In genomic region chr10:5622186-5622585, GRCh38 we compare ENCODE assay signal across 16 cellular contexts.
"Had no signal": no experiment of that assay in that cellular context is flagged by ENCODE, and none has a peak within 500 bp of the region (broad histone marks: within the 10 kb centered on the region; RNA-seq: fewer than 3 reads in every experiment).

No MANE protein-coding gene starts in this region.

- DNase-seq: activated T-cell treated with anti-CD3 and anti-CD28 coated beads, Interleukin-2, amount 50 U/mL, for 1 hour; colonic mucosa; dorsolateral prefrontal cortex; left lung; midbrain; nephron progenitor cell; small intestine; stimulated activated CD4-positive, alpha-beta T cell treated with anti-CD3 and anti-CD28 coated beads, Interleukin-2, amount 100 ng/mL, for 48 hours; stimulated activated CD8-positive, alpha-beta memory T cell treated with anti-CD3 and anti-CD28 coated beads, Interleukin-4, amount 100 ng/mL, for 48 hours; stimulated activated naive B cell treated with anti-CD40 and anti-IgM and Interleukin-4, amounts not matched to agents 10 μg/mL and 1 μg/mL and 100 μg/mL, for 72 hours; T-helper 1 cell had no signal

- H3K4me3 ChIP-seq: colonic mucosa, left lung had no signal

- H3K27ac ChIP-seq: left lung, parathyroid adenoma had no signal

- H3K36me3 Mint-ChIP-seq: activated naive CD4-positive, alpha-beta T cell treated with anti-CD3 and anti-CD28 coated beads, Interleukin-2, amount 50 U/mL, for 72 hours; stimulated activated naive B cell treated with anti-CD40 and anti-IgM and Interleukin-4, amounts not matched to agents 10 μg/mL and 1 μg/mL and 100 μg/mL, for 72 hours; WTC11 had no signal

- H3K36me3 ChIP-seq: colonic mucosa, left lung had no signal

- H3K4me1 ChIP-seq: colonic mucosa had no signal

- H3K9me3 ChIP-seq: colonic mucosa, left lung had no signal

- H3K9me3 Mint-ChIP-seq: activated naive CD4-positive, alpha-beta T cell treated with anti-CD3 and anti-CD28 coated beads, Interleukin-2, amount 50 U/mL, for 72 hours; activated T-helper 17 cell treated with anti-CD3 and anti-CD28 coated beads, Interleukin-2, amount 50 U/mL, for 72 hours; central memory CD8-positive, alpha-beta T cell; nephron progenitor cell; stimulated activated naive B cell treated with anti-CD40 and anti-IgM and Interleukin-4, amounts not matched to agents 10 μg/mL and 1 μg/mL and 100 μg/mL, for 72 hours; WTC11 had no signal

- H3K27me3 ChIP-seq: colonic mucosa, dorsolateral prefrontal cortex, left lung had no signal

- H3K79me2 ChIP-seq: parathyroid adenoma had no signal

- H3K27ac Mint-ChIP-seq: activated naive CD4-positive, alpha-beta T cell treated with anti-CD3 and anti-CD28 coated beads, Interleukin-2, amount 50 U/mL, for 72 hours; activated T-helper 17 cell treated with anti-CD3 and anti-CD28 coated beads, Interleukin-2, amount 50 U/mL, for 72 hours; stimulated activated naive B cell treated with anti-CD40 and anti-IgM and Interleukin-4, amounts not matched to agents 10 μg/mL and 1 μg/mL and 100 μg/mL, for 72 hours; WTC11 had no signal

- H3K4me3 Mint-ChIP-seq: activated T-helper 17 cell treated with anti-CD3 and anti-CD28 coated beads, Interleukin-2, amount 50 U/mL, for 72 hours; central memory CD8-positive, alpha-beta T cell; nephron progenitor cell; stimulated activated naive B cell treated with anti-CD40 and anti-IgM and Interleukin-4, amounts not matched to agents 10 μg/mL and 1 μg/mL and 100 μg/mL, for 72 hours; WTC11 had no signal

- H3K4me1 Mint-ChIP-seq: activated T-helper 17 cell treated with anti-CD3 and anti-CD28 coated beads, Interleukin-2, amount 50 U/mL, for 72 hours; central memory CD8-positive, alpha-beta T cell had no signal
